Comparison of ENCODE assay signal across 11 cellular contexts in genomic region chr10:13956826-13957225, GRCh38.
DNase-seq lines count a peak whose midpoint lies in the region; TF ChIP-seq lines count a peak whose summit lies in the region.
"Had no signal": no experiment of that assay in that cellular context is flagged by ENCODE, and none has a peak within 500 bp of the region (broad histone marks: within the 10 kb centered on the region; RNA-seq: fewer than 3 reads in every experiment).

No MANE protein-coding gene starts in this region.

- H3K4me1 ChIP-seq in SJSA1 (replicated peaks) (peaks cover 33% of the 10 kb centered on the region), muscle layer of duodenum (ENCODE audit: control insufficient read depth in 1 of 2, insufficient read depth in 2 of 2, low read length in 2 of 2) (peaks cover 3 to 30% of the 10 kb centered on the region in 2 donors), tibial nerve (peaks cover 0 to 40% (median 6%) of the 10 kb centered on the region in 4 donors)
- H3K4me1 ChIP-seq: breast epithelium had no signal

- peak in 1 of 2 donors; percentile 9 for TF ChIP-seq POLR2A in tibial nerve (IDR thresholded peaks at IDR 0.05)

- H3K9me3 ChIP-seq in SJSA1 (replicated peaks): no peaks in the 10 kb centered on the region; the same call in 1 of the 2 replicates
- H3K9me3 ChIP-seq in muscle layer of duodenum (ENCODE audit: control insufficient read depth in 1 of 2, low read length in 2 of 2): no peaks in the 10 kb centered on the region
- H3K9me3 ChIP-seq in tibial nerve: no peaks in the 10 kb centered on the region
- no peaks in the 10 kb centered on the region for H3K9me3 ChIP-seq in MG63
- H3K9me3 ChIP-seq: breast epithelium had no signal

- DNase-seq in SJSA1 (ENCODE audit: low read depth in 1 of 2, low spot score in 2 of 2) (peak; percentile 42 to 56), globus pallidus (ENCODE audit: low spot score) (peak; percentile 60), tibial nerve (ENCODE audit: low spot score in 2 of 2) (peak; percentile 77 to 82), amniotic stem cell (lab: John Stamatoyannopoulos, UW) (no peak), MG63 (no peak), DMS53 (lab: John Stamatoyannopoulos, UW) (no peak), DMS79 treated with DMSO at 0.1 percent for 48 hours (lab: John Stamatoyannopoulos, UW) (no peak)
- DNase-seq: activated CD4-positive, alpha-beta T cell treated with anti-CD3 and anti-CD28 coated beads, Interleukin-2, amount 10 ng/mL, durations not matched to agents 7 days and 5 days; NCI-H2107 had no signal

- TF ChIP-seq EP300 in tibial nerve (IDR thresholded peaks at IDR 0.05): peak; percentile 67 to 96

- H3K27me3 ChIP-seq in SJSA1 (replicated peaks) (no peaks in the 10 kb centered on the region), muscle layer of duodenum (ENCODE audit: low read depth, low read length) (no peaks in the 10 kb centered on the region), tibial nerve (no peaks in the 10 kb centered on the region), MG63 (no peaks in the 10 kb centered on the region)
- H3K27me3 ChIP-seq: breast epithelium had no signal

- peak; percentile 23 to 82 (median 69) for TF ChIP-seq CTCF in tibial nerve (IDR thresholded peaks at IDR 0.05)

- H3K36me3 ChIP-seq in SJSA1 (no peaks in the 10 kb centered on the region), muscle layer of duodenum (ENCODE audit: control insufficient read depth in 1 of 2, insufficient read depth in 2 of 2, low read length in 2 of 2) (no peaks in the 10 kb centered on the region), tibial nerve (no peaks in the 10 kb centered on the region), MG63 (no peaks in the 10 kb centered on the region)
- H3K36me3 ChIP-seq: breast epithelium had no signal

- no peak overlapping the region for H3K4me3 ChIP-seq in SJSA1
- no peak overlapping the region for H3K4me3 ChIP-seq in muscle layer of duodenum (ENCODE audit: low read depth in 1 of 2, low read length in 2 of 2)
- no peak overlapping the region for H3K4me3 ChIP-seq in tibial nerve
- H3K4me3 ChIP-seq in MG63: no peak overlapping the region
- H3K4me3 ChIP-seq: breast epithelium had no signal

- WGBS in tibial nerve, 2 donors: 11 to 16% methylated on average over 8 of the region's 8 CpGs

- no peak overlapping the region; the same call in 1 of the 2 replicates for H3K27ac ChIP-seq in SJSA1
- peak overlapping the region; percentile 56 for H3K27ac ChIP-seq in muscle layer of duodenum (ENCODE audit: low read length)
- H3K27ac ChIP-seq in tibial nerve: peak overlapping the region; percentile 39 to 79 (median 76)

Comparison
In these comparisons a context has a peak if more than half of its experiments do, and no peak if none do; other contexts are left out.
1. DNase-seq: peak in SJSA1 (2 of 2), globus pallidus (single experiment) and tibial nerve (2 of 2); none in amniotic stem cell (single experiment), MG63 (single experiment), DMS53 (single experiment) and DMS79 treated with DMSO at 0.1 percent for 48 hours (single experiment).